In genomic region chr12:13173537-13173936, GRCh38 we compare ENCODE assay signal across 7 cellular contexts. TPM values are rescaled to one million over a fixed set of nuclear protein-coding genes. Genes with fewer than 3 reads are reported as not detected.
A peak's percentile ranks its signal among the peaks of the same experiment; 100 is the strongest.
DNase-seq lines count a peak whose midpoint lies in the region; ATAC-seq, FAIRE-seq and TF ChIP-seq lines count a peak whose summit lies in the region.

No MANE protein-coding gene starts in this region.

- no peak overlapping the region for H3K4me3 ChIP-seq in H1 (ENCODE audit: extremely low read depth in 1 of 4, insufficient read depth in 2 of 4, low read depth in 3 of 4, low read length in 4 of 4)

- no peak overlapping the region for H2BK120ac ChIP-seq in H1 (replicated peaks; ENCODE audit: low read depth, low read length)

- POLR2A ChIA-PET in H1 (lab: Charles Lee; ENCODE audit: partially characterized antibody), result no interaction called here

- H2BK12ac ChIP-seq in H1 (ENCODE audit: low read depth, low read length), result 0 out of 2 replicates have a peak overlapping the region, but pooled peaks have one; percentile 30

- no peaks in the 10 kb centered on the region for H4K20me1 ChIP-seq in H1 (replicated peaks in 1 of 2; ENCODE audit: control insufficient read depth in 1 of 2, insufficient read depth in 2 of 2, low read length in 2 of 2)

- no peaks in the 10 kb centered on the region for H3K23me2 ChIP-seq in H1 (ENCODE audit: low read depth, low read length)

- H2AFZ ChIP-seq in H1 (ENCODE audit: low read length), result peak overlapping the region; percentile 17; the same call in 1 of the 2 replicates

- no peaks in the 10 kb centered on the region for H3K79me1 ChIP-seq in H1 (ENCODE audit: low read depth, low read length)

- FAIRE-seq in H1 (lab: Jason Lieb, UNC), result no peak

- no peak for TF ChIP-seq RAD21 in H1 (IDR thresholded peaks at IDR 0.05 in 1 of 2, conservative IDR thresholded peaks at IDR 0.05 in 1 of 2; ENCODE audit: low read depth in 2 of 2, low read length in 2 of 2)

- H4K8ac ChIP-seq in H1 (ENCODE audit: extremely low read depth, insufficient read depth, low read length), result no peak overlapping the region

- no peaks in the 10 kb centered on the region for H3K79me2 ChIP-seq in H1 (ENCODE audit: control insufficient read depth in 1 of 2, insufficient read depth in 2 of 2, low read length in 2 of 2)

- peak; percentile 96 for ATAC-seq in GM18861 (IDR thresholded peaks at IDR 0.05; ENCODE audit: unreplicated experiment)
- peak; percentile 89 for ATAC-seq in HG02588 (IDR thresholded peaks at IDR 0.05; ENCODE audit: unreplicated experiment)

- no peak overlapping the region for H3K14ac ChIP-seq in H1 (ENCODE audit: insufficient read length)

- H3K27me3 ChIP-seq in H1 (replicated peaks in 1 of 4; ENCODE audit: control insufficient read depth in 3 of 4, extremely low read depth in 1 of 4, insufficient read depth in 3 of 4, low read length in 3 of 4), result no peaks in the 10 kb centered on the region; a peak in 1 of 7 replicates

- H3K9ac ChIP-seq in H1 (replicated peaks in 1 of 4; ENCODE audit: extremely low read depth in 1 of 4, low read depth in 3 of 4, low read length in 3 of 4), result no peak overlapping the region

- H3K4me1 ChIP-seq in H1 (replicated peaks in 1 of 4; ENCODE audit: control insufficient read depth in 3 of 4, insufficient read depth in 4 of 4, low read length in 3 of 4), result peaks cover 4 to 16% (median 13%) of the 10 kb centered on the region in 4 experiments

- no peak overlapping the region for H2AK5ac ChIP-seq in H1 (ENCODE audit: low read depth, low read length)

- no peak for TF ChIP-seq POLR2A in H1 (IDR thresholded peaks at IDR 0.05; ENCODE audit: control extremely low read depth in 1 of 2, low read depth in 2 of 2, low read length in 2 of 2)

- CTCF ChIA-PET in H1 (lab: Charles Lee; ENCODE audit: partially characterized antibody), result interaction anchor here (0.9 to 2.2 kb wide), 4 partner anchors 8 to 39 kb away, joined by 3 to 6 read pairs (median 4); no protein-coding TSS in a partner anchor

- no peak overlapping the region for H3K18ac ChIP-seq in H1 (ENCODE audit: extremely low read depth, low read length)

- no peak overlapping the region for H3K27ac ChIP-seq in H1 (ENCODE audit: low read depth, low read length)

- TF ChIP-seq EP300 in H1 (IDR thresholded peaks at IDR 0.05; ENCODE audit: borderline replicate concordance in 1 of 2, low read depth in 2 of 2, low read length in 2 of 2), result no peak

- WGBS in H1 (ENCODE audit: extremely low coverage in 1 of 2, insufficient coverage in 1 of 2, insufficient read length in 1 of 2, insufficient replicate concordance in 2 of 2, low coverage in 1 of 2, low lambda C conversion rate in 2 of 2, missing lambda C conversion rate in 1 of 2), 2 experiments, result 92% methylated on average over 6 of the region's 6 CpGs; no CpG with 5 or more reads in 1 of the 2 experiments

- peak overlapping the region in 1 of 2 experiments; percentile 13; a peak in 1 of 4 replicates for H3K4me2 ChIP-seq in H1 (ENCODE audit: insufficient read depth in 1 of 2, low read depth in 2 of 2, low read length in 2 of 2)

- DNase-seq in NOMO-1 (lab: John Stamatoyannopoulos, UW; ENCODE audit: unreplicated experiment in 2 of 2) (peak; percentile 50 to 79), H1 (ENCODE audit: low read depth in 1 of 2, low spot score in 2 of 2) (peak in 1 of 2 experiments; percentile 44), myocyte (ENCODE audit: low read depth) (peak; percentile 80), ecto neural progenitor cell (ENCODE audit: low spot score) (no peak), NCI-H1694 treated with DMSO at 0.1 percent for 48 hours (lab: John Stamatoyannopoulos, UW) (no peak)

- TF ChIP-seq CTCF in H1 (IDR thresholded peaks at IDR 0.05; ENCODE audit: control extremely low read depth in 1 of 3, insufficient read depth in 1 of 3, low read depth in 1 of 3, low read length in 3 of 3), result no peak

- H2BK20ac ChIP-seq in H1 (ENCODE audit: low read length), result no peak overlapping the region

- H3K4ac ChIP-seq in H1 (replicated peaks; ENCODE audit: insufficient read length, low read depth, low read length), result no peak overlapping the region

- H3K36me3 ChIP-seq in H1 (ENCODE audit: control insufficient read depth in 2 of 4, insufficient read depth in 4 of 4, low read length in 3 of 4), result no peaks in the 10 kb centered on the region

- no peak overlapping the region for H4K91ac ChIP-seq in H1 (replicated peaks; ENCODE audit: insufficient read length, low read length)

- H2BK5ac ChIP-seq in H1 (ENCODE audit: low read depth, low read length), result no peak overlapping the region

- no peak overlapping the region for H3K56ac ChIP-seq in H1 (replicated peaks; ENCODE audit: insufficient read length, low read depth, low read length)

- H3K9me3 ChIP-seq in H1 (ENCODE audit: insufficient read depth in 2 of 2, low read depth in 1 of 2, low read length in 1 of 2), result no peaks in the 10 kb centered on the region

- no peak overlapping the region for H2BK15ac ChIP-seq in H1 (ENCODE audit: low read length)

- no peak overlapping the region for H4K5ac ChIP-seq in H1 (ENCODE audit: insufficient read length, low read depth, low read length)

- H3K23ac ChIP-seq in H1 (ENCODE audit: insufficient read length), result no peak overlapping the region

TF ChIP-seq in H1, 55 proteins besides CTCF, POLR2A, EP300 and RAD21:
- TF ChIP-seq HDAC2 (IDR thresholded peaks at IDR 0.05; ENCODE audit: borderline replicate concordance in 1 of 2, low read depth in 2 of 2, low read length in 2 of 2) (no peak), CEBPB (IDR thresholded peaks at IDR 0.05; ENCODE audit: low read depth, low read length) (no peak), RBBP5 (IDR thresholded peaks at IDR 0.05; ENCODE audit: borderline replicate concordance, low read depth, low read length) (no peak), CREB1 (IDR thresholded peaks at IDR 0.05) (no peak), BCL11A (IDR thresholded peaks at IDR 0.05; ENCODE audit: low read depth in 2 of 2, low read length in 2 of 2) (no peak), CTBP2 (IDR thresholded peaks at IDR 0.05; ENCODE audit: borderline replicate concordance, insufficient read depth, insufficient read length, low read length) (no peak), SIRT6 (IDR thresholded peaks at IDR 0.05; ENCODE audit: low read length) (no peak), SAP30 (IDR thresholded peaks at IDR 0.05; ENCODE audit: insufficient read depth, insufficient replicate concordance, low read length) (no peak), BRCA1 (IDR thresholded peaks at IDR 0.05; ENCODE audit: low read depth, low read length) (no peak), CBX8 (IDR thresholded peaks at IDR 0.05; ENCODE audit: borderline replicate concordance, low read depth, low read length) (no peak), EZH2 (IDR thresholded peaks at IDR 0.05; ENCODE audit: low read depth, low read length, severe bottlenecking) (no peak), ATF2 (IDR thresholded peaks at IDR 0.05; ENCODE audit: low read length) (no peak)

RNA-seq across cellular contexts. Expression of gene EMP1, which starts 23.0 kb away (rescaled TPM):
- total RNA-seq in H1 (2021; fragmentation: NEBNext Ultra II Directional; extraction: Animal tissue kit (Norgen Biotek cat#: 25700)), result 0.57 and 0.65 TPM in 2 replicates
- 0.17 and 0.53 TPM in 2 replicates for polyA plus RNA-seq in H1 (2011; rRNA removed)
- 0.21 TPM for polyA plus RNA-seq in H1 (2011; cell fraction: cytosol; rRNA removed)
- polyA plus RNA-seq in H1 (2011; cell fraction: nucleus; rRNA removed), result 0.94 TPM
- 0.25 to 0.76 TPM (median 0.59 TPM) in 4 replicates for polyA plus RNA-seq in H1 (2012, experiment 1 of 2)
- polyA plus RNA-seq in H1 (2012, experiment 2 of 2), result 0.03 TPM
- polyA plus RNA-seq in H1 (2013, experiment 1 of 2), result 0.24 TPM
- 0.46 TPM for polyA plus RNA-seq in H1 (2013, experiment 2 of 2)
- polyA minus RNA-seq in H1 (2011; rRNA and poly(A)+ RNA removed), result 1.3 and 1.4 TPM in 2 replicates
- polyA minus RNA-seq in H1 (2011; cell fraction: cytosol; rRNA and poly(A)+ RNA removed), result 3.7 TPM
- 0.50 TPM for polyA minus RNA-seq in H1 (2011; cell fraction: nucleus; rRNA and poly(A)+ RNA removed)
- 54.9 and 141 TPM in 2 replicates for total RNA-seq in myocyte
- polyA plus RNA-seq in myocyte (2012), result 267 TPM

Comparison
In these comparisons a context has a peak if more than half of its experiments do, and no peak if none do; other contexts are left out.
1. DNase-seq: peak in NOMO-1 (2 of 2) and myocyte (single experiment); none in ecto neural progenitor cell (single experiment) and NCI-H1694 treated with DMSO at 0.1 percent for 48 hours (single experiment).
2. RNA of gene EMP1, which starts 23.0 kb away (total RNA-seq): 54.9 to 141 TPM in myocyte; 0.57 to 0.65 TPM in H1; every median in the first group is over 10 times any median in the second.